In genomic region chr2:95121495-95122196, GRCh38 we compare ENCODE assay signal across 8 cellular contexts. TPM values are rescaled to one million over a fixed set of nuclear protein-coding genes. Genes with fewer than 3 reads are reported as not detected.
DNase-seq lines count a peak whose midpoint lies in the region; ATAC-seq and TF ChIP-seq lines count a peak whose summit lies in the region.

MRPS5 (minus strand) TSS chr2:95121808; CDS start chr2:95121791, 17 bp downstream.

- peaks cover 4 to 10% of the 10 kb centered on the region in 2 donors for H3K4me1 ChIP-seq in lung (ENCODE audit: control insufficient read depth in 2 of 2, insufficient read depth in 2 of 2, low read length in 2 of 2)

- no peaks in the 10 kb centered on the region for H3K9me3 ChIP-seq in lung (ENCODE audit: control insufficient read depth in 2 of 2, insufficient read depth in 1 of 2, low read length in 1 of 2)

- DNase-seq in C1 segment of cervical spinal cord (lab: John Stamatoyannopoulos, UW) (peak; percentile 5 to 84 (median 76)), GM19240 (ENCODE audit: insufficient read length, low spot score) (peak; percentile 92), NCI-H774 (lab: John Stamatoyannopoulos, UW) (peak; percentile 67), ecto neural progenitor cell (ENCODE audit: low spot score) (peak; percentile 88), lung (ENCODE audit: low spot score) (peak; percentile 88)
- peak; percentile 85 for DNase-seq in activated CD4-positive, alpha-beta memory T cell treated with anti-CD3 and anti-CD28 coated beads, Interleukin-2, amount 10 ng/mL, durations not matched to agents 7 days and 5 days
- DNase-seq in stimulated activated CD4-positive, alpha-beta T cell treated with anti-CD3 and anti-CD28 coated beads, TNF-alpha, amount 100 ng/mL, for 4 hours (ENCODE audit: low read depth in 3 of 3): peak; percentile 76 to 93 (median 79)

- peaks cover 2% of the 10 kb centered on the region for H3K27me3 Mint-ChIP-seq in activated CD4-positive, alpha-beta memory T cell treated with anti-CD3 and anti-CD28 coated beads, Interleukin-2, amount 10 ng/mL, durations not matched to agents 7 days and 5 days

- peak; percentile 92 for ATAC-seq in HG03457 (IDR thresholded peaks at IDR 0.05; ENCODE audit: unreplicated experiment)
- peak; percentile 98 for ATAC-seq in lung (ENCODE audit: insufficient read depth, low FRiP score)

- H3K9me3 Mint-ChIP-seq in activated CD4-positive, alpha-beta memory T cell treated with anti-CD3 and anti-CD28 coated beads, Interleukin-2, amount 10 ng/mL, durations not matched to agents 7 days and 5 days: peaks cover 3% of the 10 kb centered on the region

- WGBS in lung, 2 donors: 0% methylated on average over 69 to 76 of the region's 76 CpGs

- H3K4me3 ChIP-seq in lung: peak within 1 kb of the TSS; percentile 81

- H3K4me3 Mint-ChIP-seq in activated CD4-positive, alpha-beta memory T cell treated with anti-CD3 and anti-CD28 coated beads, Interleukin-2, amount 10 ng/mL, durations not matched to agents 7 days and 5 days: peak within 1 kb of the TSS; percentile 82

- peaks cover 0 to 1% of the 10 kb centered on the region in 2 donors for H3K36me3 ChIP-seq in lung (ENCODE audit: control insufficient read depth in 2 of 2, insufficient read depth in 2 of 2, low read length in 2 of 2)

- CTCF ChIA-PET in activated CD4-positive, alpha-beta memory T cell treated with anti-CD3 and anti-CD28 coated beads, Interleukin-2, amount 10 ng/mL, durations not matched to agents 7 days and 5 days (lab: Charles Lee): interaction anchor here (0.6 to 12.2 kb wide), 8 partner anchors 11 to 198 kb away, joined by 3 to 226 read pairs (median 8); partner anchors contain the start of genes MAL, ZNF2 and ZNF514

- peaks cover 20% of the 10 kb centered on the region for H3K36me3 Mint-ChIP-seq in activated CD4-positive, alpha-beta memory T cell treated with anti-CD3 and anti-CD28 coated beads, Interleukin-2, amount 10 ng/mL, durations not matched to agents 7 days and 5 days (ENCODE audit: low read depth)

- POLR2A ChIA-PET in activated CD4-positive, alpha-beta memory T cell treated with anti-CD3 and anti-CD28 coated beads, Interleukin-2, amount 10 ng/mL, durations not matched to agents 7 days and 5 days (lab: Charles Lee): interaction anchor here (1.0 to 3.6 kb wide), 18 partner anchors 11 to 107 kb away, joined by 3 to 41 read pairs (median 5); partner anchors contain the start of genes MAL, ZNF2 and ZNF514

- no peak for TF ChIP-seq CTCF in lung (IDR thresholded peaks at IDR 0.05; ENCODE audit: control extremely low read depth, extremely low read depth)

- H3K27ac Mint-ChIP-seq in activated CD4-positive, alpha-beta memory T cell treated with anti-CD3 and anti-CD28 coated beads, Interleukin-2, amount 10 ng/mL, durations not matched to agents 7 days and 5 days: peak within 1 kb of the TSS; percentile 89

- peak within 1 kb of the TSS; percentile 96 to 100 for H3K27ac ChIP-seq in lung (ENCODE audit: low read depth in 1 of 2, low read length in 1 of 2)

- H3K4me1 Mint-ChIP-seq in activated CD4-positive, alpha-beta memory T cell treated with anti-CD3 and anti-CD28 coated beads, Interleukin-2, amount 10 ng/mL, durations not matched to agents 7 days and 5 days: peaks cover 42% of the 10 kb centered on the region

- no peaks in the 10 kb centered on the region for H3K27me3 ChIP-seq in lung (ENCODE audit: control insufficient read depth, insufficient read depth)

RNA-seq across cellular contexts. Expression of gene MRPS5, which starts in this region (rescaled TPM):
- 10 to 100 TPM; 66.3 to 68.2 TPM for total RNA-seq in activated CD4-positive, alpha-beta memory T cell treated with anti-CD3 and anti-CD28 coated beads, Interleukin-2, amount 10 ng/mL, durations not matched to agents 7 days and 5 days
- total RNA-seq in lung: 10 to 100 TPM; 45.8 to 74.5 TPM
- polyA plus RNA-seq in lung: 10 to 100 TPM; 54.8 to 75.7 TPM

Comparison
In these comparisons a context has a peak if more than half of its experiments do, and no peak if none do; other contexts are left out.
1. Peak in every context shown above with its lines: DNase-seq, ATAC-seq, H3K4me3 ChIP-seq and H3K27ac ChIP-seq.